ENCODE assay signal across 16 cellular contexts in genomic region chr7:32502656-32503189, GRCh38. TPM values are rescaled to one million over a fixed set of nuclear protein-coding genes. Genes with fewer than 3 reads are reported as not detected.
DNase-seq lines count a peak whose midpoint lies in the region; ATAC-seq, FAIRE-seq and TF ChIP-seq lines count a peak whose summit lies in the region.
"Had no signal": no experiment of that assay in that cellular context is flagged by ENCODE, and none has a peak within 500 bp of the region (broad histone marks: within the 10 kb centered on the region; RNA-seq: fewer than 3 reads in every experiment).

No MANE protein-coding gene starts in this region.

- H3K36me3 Mint-ChIP-seq in activated CD4-positive, alpha-beta T cell treated with anti-CD3 and anti-CD28 coated beads, Interleukin-2, amount 10 ng/mL, durations not matched to agents 7 days and 5 days (ENCODE audit: low read depth) = peaks cover 29% of the 10 kb centered on the region
- peaks cover 7% of the 10 kb centered on the region for H3K36me3 Mint-ChIP-seq in central memory CD8-positive, alpha-beta T cell (ENCODE audit: insufficient read depth)

- intact Hi-C loops in pancreas (cut with DNase I) = no loop called here

- no peak for TF ChIP-seq CTCF in pancreas (IDR thresholded peaks at IDR 0.05)

- POLR2A ChIA-PET in activated CD4-positive, alpha-beta T cell treated with anti-CD3 and anti-CD28 coated beads, Interleukin-2, amount 10 ng/mL, durations not matched to agents 7 days and 5 days (lab: Charles Lee) = no interaction called here

- H3K9me3 ChIP-seq in pancreas = no peaks in the 10 kb centered on the region
- H3K9me3 ChIP-seq: BE2C, gastrocnemius medialis, thoracic aorta had no signal

- H3K4me1 ChIP-seq in pancreas = peaks cover 0 to 11% (median 5%) of the 10 kb centered on the region in 3 donors
- H3K4me1 ChIP-seq: BE2C had no signal

- no peak for FAIRE-seq in pancreas (lab: Jason Lieb, UNC)
- FAIRE-seq: endometrium, H1, TTC549 had no signal

- ATAC-seq in central memory CD8-positive, alpha-beta T cell (replicated peaks; ENCODE audit: extremely low read depth, poor library complexity, severe bottlenecking) = no peak
- ATAC-seq in GM21825 (IDR thresholded peaks at IDR 0.05; ENCODE audit: unreplicated experiment) (no peak), pancreas (no peak)
- ATAC-seq: gastrocnemius medialis had no signal

- H3K27ac ChIP-seq in pancreas = no peak overlapping the region

- peak overlapping the region; percentile 52 for H3K27ac Mint-ChIP-seq in activated CD4-positive, alpha-beta T cell treated with anti-CD3 and anti-CD28 coated beads, Interleukin-2, amount 10 ng/mL, durations not matched to agents 7 days and 5 days
- H3K27ac Mint-ChIP-seq in central memory CD8-positive, alpha-beta T cell (ENCODE audit: low read depth) = no peak overlapping the region

- H3K4me3 Mint-ChIP-seq in activated CD4-positive, alpha-beta T cell treated with anti-CD3 and anti-CD28 coated beads, Interleukin-2, amount 10 ng/mL, durations not matched to agents 7 days and 5 days = no peak overlapping the region
- peak overlapping the region; percentile 16 for H3K4me3 Mint-ChIP-seq in central memory CD8-positive, alpha-beta T cell

- WGBS in pancreas, 2 donors = 56 to 62% methylated on average over 4 of the region's 4 CpGs

- no peaks in the 10 kb centered on the region for H3K27me3 ChIP-seq in pancreas
- H3K27me3 ChIP-seq: BE2C, gastrocnemius medialis had no signal

- no peaks in the 10 kb centered on the region for H3K36me3 ChIP-seq in pancreas
- H3K36me3 ChIP-seq: BE2C, gastrocnemius medialis, thoracic aorta had no signal

- CTCF ChIA-PET in activated CD4-positive, alpha-beta T cell treated with anti-CD3 and anti-CD28 coated beads, Interleukin-2, amount 10 ng/mL, durations not matched to agents 7 days and 5 days (lab: Charles Lee) = interaction anchor here (0.7 kb wide), 1 partner anchor 9 kb away, joined by 3 read pairs; no protein-coding TSS in a partner anchor

- no peak overlapping the region for H3K4me3 ChIP-seq in pancreas
- H3K4me3 ChIP-seq: gastrocnemius medialis, thoracic aorta had no signal

- no peaks in the 10 kb centered on the region for H3K27me3 Mint-ChIP-seq in activated CD4-positive, alpha-beta T cell treated with anti-CD3 and anti-CD28 coated beads, Interleukin-2, amount 10 ng/mL, durations not matched to agents 7 days and 5 days
- no peaks in the 10 kb centered on the region for H3K27me3 Mint-ChIP-seq in central memory CD8-positive, alpha-beta T cell

- H3K9me3 Mint-ChIP-seq in activated CD4-positive, alpha-beta T cell treated with anti-CD3 and anti-CD28 coated beads, Interleukin-2, amount 10 ng/mL, durations not matched to agents 7 days and 5 days = no peaks in the 10 kb centered on the region
- no peaks in the 10 kb centered on the region for H3K9me3 Mint-ChIP-seq in central memory CD8-positive, alpha-beta T cell

- DNase-seq in stimulated activated naive CD4-positive, alpha-beta T cell treated with Interleukin-2 at 50 U/mL for 16 hours (lab: John Stamatoyannopoulos, UW) = peak; percentile 7
- no peak for DNase-seq in stimulated activated naive CD4-positive, alpha-beta T cell (lab: John Stamatoyannopoulos, UW)
- DNase-seq in activated CD4-positive, alpha-beta T cell treated with anti-CD3 and anti-CD28 coated beads, Interleukin-2, amount 10 ng/mL, durations not matched to agents 7 days and 5 days = no peak
- DNase-seq in central memory CD8-positive, alpha-beta T cell (ENCODE audit: low spot score in 2 of 2) = no peak
- DNase-seq in iPS-NIHi7 (ENCODE audit: extremely low spot score) (no peak), Ammon's horn (ENCODE audit: low spot score) (no peak), pancreas (no peak)
- DNase-seq: BE2C, DMS79, gastrocnemius medialis, NCI-H1105 treated with DMSO at 0.1 percent for 48 hours had no signal

- H3K4me1 Mint-ChIP-seq in activated CD4-positive, alpha-beta T cell treated with anti-CD3 and anti-CD28 coated beads, Interleukin-2, amount 10 ng/mL, durations not matched to agents 7 days and 5 days = peaks cover 44% of the 10 kb centered on the region
- peaks cover 44% of the 10 kb centered on the region for H3K4me1 Mint-ChIP-seq in central memory CD8-positive, alpha-beta T cell

RNA-seq across cellular contexts. Expression of gene AVL9, which starts 7.4 kb away (rescaled TPM):
- 10 to 100 TPM; 33.2 to 35.8 TPM for total RNA-seq in activated CD4-positive, alpha-beta T cell treated with anti-CD3 and anti-CD28 coated beads, Interleukin-2, amount 10 ng/mL, durations not matched to agents 7 days and 5 days
- 10 to 100 TPM; 16.1 to 23.4 (median 19.0) TPM for total RNA-seq in pancreas
- 1 to 10 TPM; 4.6 to 6.2 TPM for polyA plus RNA-seq in pancreas

RNA-seq across cellular contexts. Expression of gene LSM5, which starts 12.5 kb away (rescaled TPM):
- total RNA-seq in activated CD4-positive, alpha-beta T cell treated with anti-CD3 and anti-CD28 coated beads, Interleukin-2, amount 10 ng/mL, durations not matched to agents 7 days and 5 days = 10 to 100 TPM; 76.7 to 79.1 TPM
- total RNA-seq in pancreas = 10 to 100 TPM; 14.8 to 26.8 (median 20.1) TPM
- polyA plus RNA-seq in pancreas = 10 to 100 TPM; 41.1 to 47.6 TPM
